ENCODE assay signal across 8 cellular contexts in the genomic region with DNA sequence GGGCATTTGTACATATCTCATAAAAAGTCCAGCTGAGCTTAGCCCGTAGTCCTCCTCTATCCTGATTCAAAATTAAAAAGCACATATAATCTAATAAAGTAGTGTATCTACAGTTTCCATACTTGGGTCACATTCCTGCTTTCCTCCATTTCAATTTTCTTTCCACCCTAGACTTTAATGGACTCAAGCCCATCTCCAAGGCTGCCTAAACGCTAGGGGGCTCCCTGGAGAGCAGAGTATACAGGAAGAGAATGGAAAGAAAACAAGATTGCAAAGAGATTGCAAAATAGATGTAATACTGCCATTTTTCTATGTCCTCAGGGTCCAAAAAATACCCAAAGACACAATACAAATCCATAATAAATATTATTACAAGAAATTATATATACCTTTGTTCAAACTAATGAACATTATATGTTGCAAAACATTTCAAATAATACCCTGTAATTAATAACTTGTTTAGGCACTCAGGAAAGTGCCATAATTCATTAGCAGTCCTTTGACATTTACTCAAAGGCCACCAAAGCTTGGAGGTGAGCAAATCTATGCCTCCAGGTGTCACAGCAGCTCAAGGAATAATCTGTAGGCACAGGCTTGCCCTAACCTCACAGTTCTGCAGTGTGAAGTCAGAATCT. TPM values are rescaled to one million over a fixed set of nuclear protein-coding genes. Genes with fewer than 3 reads are reported as not detected.
DNase-seq lines count a peak whose midpoint lies in the region; ATAC-seq and TF ChIP-seq lines count a peak whose summit lies in the region.

No MANE protein-coding gene starts in this region.

- H3K4me3 ChIP-seq in DND-41 (ENCODE audit: low read depth in 1 of 2, low read length in 2 of 2) (no peak overlapping the region; a peak in 1 of 4 replicates), LNCaP clone FGC (ENCODE audit: low read depth, low read length) (no peak overlapping the region)

- no peaks in the 10 kb centered on the region for H3K36me3 Mint-ChIP-seq in glutamatergic neuron (ENCODE audit: unreplicated experiment)

- H3K79me2 ChIP-seq in DND-41 (ENCODE audit: insufficient read depth, low read length): peaks cover 32% of the 10 kb centered on the region

- peak overlapping the region; percentile 94 for H3K27ac ChIP-seq in DND-41 (ENCODE audit: low read length)

- H3K27me3 ChIP-seq in DND-41 (ENCODE audit: insufficient read depth, low read length, poor library complexity): no peaks in the 10 kb centered on the region

- no peaks in the 10 kb centered on the region for H3K9me3 Mint-ChIP-seq in glutamatergic neuron (ENCODE audit: unreplicated experiment)

- H3K4me1 Mint-ChIP-seq in glutamatergic neuron (ENCODE audit: low read depth, unreplicated experiment): no peaks in the 10 kb centered on the region

- peaks cover 2% of the 10 kb centered on the region for H3K27me3 Mint-ChIP-seq in glutamatergic neuron (ENCODE audit: unreplicated experiment)

- H3K27ac Mint-ChIP-seq in glutamatergic neuron (ENCODE audit: unreplicated experiment): no peak overlapping the region

- TF ChIP-seq CTCF in DND-41 (IDR thresholded peaks at IDR 0.05; ENCODE audit: borderline replicate concordance, extremely low read depth, low read length, poor library complexity, severe bottlenecking): peak; percentile 83
- TF ChIP-seq CTCF in LNCaP clone FGC (IDR thresholded peaks at IDR 0.05; ENCODE audit: control insufficient read depth, extremely low read depth, insufficient read depth): peak; percentile 77
- peak; percentile 37 for TF ChIP-seq CTCF in glutamatergic neuron (IDR thresholded peaks at IDR 0.05; ENCODE audit: partially characterized antibody, unreplicated experiment)

- peak overlapping the region; percentile 56 for H2AFZ ChIP-seq in DND-41 (ENCODE audit: low read depth, low read length)

- DNase-seq in DND-41 (peak; percentile 82), LNCaP clone FGC (ENCODE audit: low read depth) (no peak), RPMI7951 (ENCODE audit: low read depth) (peak; percentile 74), glutamatergic neuron (peak; percentile 76), putamen (ENCODE audit: low spot score) (peak; percentile 65)
- DNase-seq in activated naive CD4-positive, alpha-beta T cell treated with Interleukin-2 at 50 U/mL for 16 hours: peak; percentile 69

- peaks cover 14% of the 10 kb centered on the region for H4K20me1 ChIP-seq in DND-41 (ENCODE audit: insufficient read depth, low read length)

- H3K36me3 ChIP-seq in DND-41 (ENCODE audit: insufficient read depth, low read length): peaks cover 20% of the 10 kb centered on the region

- peak overlapping the region; percentile 72 for H3K9ac ChIP-seq in DND-41 (ENCODE audit: low read depth, low read length)

- H3K4me1 ChIP-seq in DND-41 (ENCODE audit: insufficient read depth, low read length): peaks cover 43% of the 10 kb centered on the region

- H3K4me2 ChIP-seq in DND-41 (ENCODE audit: insufficient read depth, low read length): peak overlapping the region; percentile 72; the same call in 1 of the 2 replicates

- H3K4me3 Mint-ChIP-seq in glutamatergic neuron (ENCODE audit: unreplicated experiment): no peak overlapping the region

- ATAC-seq in DND-41 (ENCODE audit: insufficient read depth, low read depth) (no peak), HG03469 (IDR thresholded peaks at IDR 0.05; ENCODE audit: unreplicated experiment) (no peak), HG03097 (IDR thresholded peaks at IDR 0.05; ENCODE audit: low FRiP score, unreplicated experiment) (no peak)

- H3K9me3 ChIP-seq in DND-41 (ENCODE audit: insufficient read depth, low read length, severe bottlenecking): no peaks in the 10 kb centered on the region

RNA-seq across cellular contexts. Expression of a gene that starts 2.4 kb away (rescaled TPM):
- 101 and 116 TPM in 2 replicates for total RNA-seq in RPMI7951 (2014; rRNA removed; shearing (Covaris generic))
- total RNA-seq in glutamatergic neuron (ENCODE audit: unreplicated experiment): 21.5 TPM

RNA-seq across cellular contexts. Expression of a gene that starts 42.6 kb away (rescaled TPM):
- total RNA-seq in RPMI7951 (2014; rRNA removed; shearing (Covaris generic)): not detected in 2 replicates
- total RNA-seq in glutamatergic neuron (ENCODE audit: unreplicated experiment): not detected
